Comparison of ENCODE assay signal across 8 cellular contexts in genomic region chr14:70642313-70643235, GRCh38. TPM values are rescaled to one million over a fixed set of nuclear protein-coding genes. Genes with fewer than 3 reads are reported as not detected.
DNase-seq lines count a peak whose midpoint lies in the region; ATAC-seq, FAIRE-seq and TF ChIP-seq lines count a peak whose summit lies in the region.

No MANE protein-coding gene starts in this region.

- H3K4me3 Mint-ChIP-seq in activated CD4-positive, alpha-beta T cell treated with anti-CD3 and anti-CD28 coated beads, Interleukin-2, amount 10 ng/mL, durations not matched to agents 24 days and 14 days = peak overlapping the region; percentile 86
- peak overlapping the region; percentile 92 to 99 (median 95) for H3K4me3 Mint-ChIP-seq in naive thymus-derived CD4-positive, alpha-beta T cell

- peak; percentile 82 for DNase-seq in activated CD4-positive, alpha-beta T cell treated with anti-CD3 and anti-CD28 coated beads, Interleukin-2, amount 10 ng/mL, durations not matched to agents 24 days and 14 days
- no peak for DNase-seq in activated CD4-positive, alpha-beta T cell treated with anti-CD3 and anti-CD28 coated beads for 4 hours
- peak; percentile 41 to 46 for DNase-seq in activated CD4-positive, alpha-beta T cell treated with anti-CD3 and anti-CD28 coated beads, Interleukin-2, amount 50 U/mL, for 48 hours
- DNase-seq in endothelial cell of umbilical vein (ENCODE audit: low read depth, low spot score) (peak; percentile 1), GF-D8 (lab: John Stamatoyannopoulos, UW) (no peak)
- DNase-seq in naive thymus-derived CD4-positive, alpha-beta T cell = peak; percentile 29 to 53 (median 44)

- peaks cover 2% of the 10 kb centered on the region for H3K9me3 Mint-ChIP-seq in activated CD4-positive, alpha-beta T cell treated with anti-CD3 and anti-CD28 coated beads, Interleukin-2, amount 10 ng/mL, durations not matched to agents 24 days and 14 days
- H3K9me3 Mint-ChIP-seq in naive thymus-derived CD4-positive, alpha-beta T cell = peaks cover 0 to 2% (median 0%) of the 10 kb centered on the region in 11 donors

- H3K9me1 ChIP-seq in endothelial cell of umbilical vein (replicated peaks; ENCODE audit: control insufficient read depth, extremely low read depth, insufficient read depth, low read length) = no peaks in the 10 kb centered on the region

- H3K36me3 ChIP-seq in HUES64 (ENCODE audit: insufficient read depth, low read length) (no peaks in the 10 kb centered on the region), endothelial cell of umbilical vein (ENCODE audit: control insufficient read depth in 2 of 2, extremely low read depth in 1 of 2, insufficient read depth in 2 of 2, low read length in 2 of 2) (no peaks in the 10 kb centered on the region)
- H3K36me3 ChIP-seq in naive thymus-derived CD4-positive, alpha-beta T cell (ENCODE audit: control insufficient read depth in 2 of 3, insufficient read depth in 3 of 3, low read length in 3 of 3) = peaks cover 0 to 11% (median 0%) of the 10 kb centered on the region in 3 experiments

- no peaks in the 10 kb centered on the region for H3K9me3 ChIP-seq in HUES64 (ENCODE audit: insufficient read depth, low read depth, low read length)
- no peaks in the 10 kb centered on the region for H3K9me3 ChIP-seq in endothelial cell of umbilical vein (replicated peaks; ENCODE audit: control insufficient read depth, insufficient read depth, low read length)
- H3K9me3 ChIP-seq in naive thymus-derived CD4-positive, alpha-beta T cell (ENCODE audit: control insufficient read depth in 2 of 3, low read length in 3 of 3) = no peaks in the 10 kb centered on the region

- H3K27ac ChIP-seq in HUES64 (ENCODE audit: low read depth, low read length) (no peak overlapping the region; the same call in 1 of the 2 replicates), endothelial cell of umbilical vein (ENCODE audit: insufficient read depth, low read depth, low read length) (no peak overlapping the region)
- peak overlapping the region; percentile 91 for H3K27ac ChIP-seq in naive thymus-derived CD4-positive, alpha-beta T cell (ENCODE audit: low read depth, low read length)

- H4K20me1 ChIP-seq in endothelial cell of umbilical vein (replicated peaks; ENCODE audit: control insufficient read depth, extremely low read depth, insufficient read depth, low read length) = no peaks in the 10 kb centered on the region

- H3K4me1 ChIP-seq in HUES64 (ENCODE audit: insufficient read depth, low read length) (peaks cover 56% of the 10 kb centered on the region), endothelial cell of umbilical vein (ENCODE audit: control insufficient read depth, extremely low read depth, insufficient read depth, low read length) (no peaks in the 10 kb centered on the region)
- H3K4me1 ChIP-seq in naive thymus-derived CD4-positive, alpha-beta T cell (ENCODE audit: control insufficient read depth in 2 of 2, insufficient read depth in 2 of 2, low read length in 2 of 2) = peaks cover 32 to 38% of the 10 kb centered on the region in 2 donors

- H3K4me3 ChIP-seq in HUES64 (ENCODE audit: low read length) (peak overlapping the region; percentile 91), endothelial cell of umbilical vein (replicated peaks in 1 of 3; ENCODE audit: insufficient read depth in 1 of 3, low read depth in 1 of 3, low read length in 3 of 3) (peak overlapping the region in 2 of 3 experiments; percentile 18 to 53)
- H3K4me3 ChIP-seq in naive thymus-derived CD4-positive, alpha-beta T cell (ENCODE audit: low read length) = peak overlapping the region; percentile 58

- peaks cover 29% of the 10 kb centered on the region; the same call in 1 of the 2 replicates for H3K27me3 ChIP-seq in HUES64 (ENCODE audit: insufficient read depth, low read length)
- H3K27me3 ChIP-seq in endothelial cell of umbilical vein (ENCODE audit: control insufficient read depth in 2 of 2, insufficient read depth in 2 of 2, low read length in 2 of 2) = peaks cover 34 to 44% of the 10 kb centered on the region in 2 experiments
- no peaks in the 10 kb centered on the region for H3K27me3 ChIP-seq in naive thymus-derived CD4-positive, alpha-beta T cell (ENCODE audit: control insufficient read depth in 2 of 2, insufficient read depth in 2 of 2, low read length in 2 of 2)

- H3K4me1 Mint-ChIP-seq in activated CD4-positive, alpha-beta T cell treated with anti-CD3 and anti-CD28 coated beads, Interleukin-2, amount 10 ng/mL, durations not matched to agents 24 days and 14 days = peaks cover 50% of the 10 kb centered on the region
- peaks cover 45 to 71% (median 59%) of the 10 kb centered on the region in 7 donors for H3K4me1 Mint-ChIP-seq in naive thymus-derived CD4-positive, alpha-beta T cell

- CTCF ChIA-PET in endothelial cell of umbilical vein (lab: Charles Lee) = interaction anchor here (1.1 to 1.4 kb wide), 2 partner anchors 19 to 21 kb away, joined by 3 to 5 read pairs; no protein-coding TSS in a partner anchor
- CTCF ChIA-PET in naive thymus-derived CD4-positive, alpha-beta T cell (lab: Charles Lee) = interaction anchor here (1.0 to 7.9 kb wide), 5 partner anchors 9 to 28 kb away, joined by 3 to 63 read pairs (median 6); no protein-coding TSS in a partner anchor

- peaks cover 2% of the 10 kb centered on the region for H3K27me3 Mint-ChIP-seq in activated CD4-positive, alpha-beta T cell treated with anti-CD3 and anti-CD28 coated beads, Interleukin-2, amount 10 ng/mL, durations not matched to agents 24 days and 14 days
- H3K27me3 Mint-ChIP-seq in naive thymus-derived CD4-positive, alpha-beta T cell = no peaks in the 10 kb centered on the region

- intact Hi-C loops in activated CD4-positive, alpha-beta T cell treated with anti-CD3 and anti-CD28 coated beads, Interleukin-2, amount 10 ng/mL, durations not matched to agents 24 days and 14 days (cut with micrococcal nuclease) = loop anchor here (2.0 to 5.0 kb wide), 3 partner anchors 42 to 165 kb away; partner anchors contain the start of genes MAP3K9 and MED6
- intact Hi-C loops in endothelial cell of umbilical vein (cut with micrococcal nuclease) = loop anchor here (5.0 kb wide), 1 partner anchor 70 kb away; no protein-coding TSS in a partner anchor
- intact Hi-C loops in naive thymus-derived CD4-positive, alpha-beta T cell (cut with micrococcal nuclease) = loop anchor here (1.0 to 10.0 kb wide), 5 partner anchors 18 to 682 kb away; partner anchors contain the start of genes MAP3K9 (in 1 of the 2) and SIPA1L1 (in 1 of the 2)

- peak overlapping the region; percentile 48 for H2AFZ ChIP-seq in endothelial cell of umbilical vein (ENCODE audit: low read depth, low read length)

- POLR2A ChIA-PET in endothelial cell of umbilical vein (lab: Charles Lee) = no interaction called here
- POLR2A ChIA-PET in naive thymus-derived CD4-positive, alpha-beta T cell (lab: Charles Lee) = interaction anchor here (1.1 to 9.2 kb wide), 4 partner anchors 15 to 268 kb away, joined by 4 to 313 read pairs (median 8); partner anchors contain the start of gene MAP3K9

- peak overlapping the region; percentile 91 for H3K27ac Mint-ChIP-seq in activated CD4-positive, alpha-beta T cell treated with anti-CD3 and anti-CD28 coated beads, Interleukin-2, amount 10 ng/mL, durations not matched to agents 24 days and 14 days
- peak overlapping the region; percentile 91 to 98 (median 94) for H3K27ac Mint-ChIP-seq in naive thymus-derived CD4-positive, alpha-beta T cell

- TF ChIP-seq CTCF in endothelial cell of umbilical vein (IDR thresholded peaks at IDR 0.05; ENCODE audit: extremely low read depth in 1 of 2, insufficient read depth in 1 of 2, low read depth in 1 of 2, low read length in 2 of 2) = no peak

- H3K79me2 ChIP-seq in endothelial cell of umbilical vein (ENCODE audit: control insufficient read depth, insufficient read depth, low read length) = no peaks in the 10 kb centered on the region

- peaks cover 3% of the 10 kb centered on the region for H3K36me3 Mint-ChIP-seq in activated CD4-positive, alpha-beta T cell treated with anti-CD3 and anti-CD28 coated beads, Interleukin-2, amount 10 ng/mL, durations not matched to agents 24 days and 14 days (ENCODE audit: low read depth)
- H3K36me3 Mint-ChIP-seq in naive thymus-derived CD4-positive, alpha-beta T cell = peaks cover 0 to 16% (median 4%) of the 10 kb centered on the region in 5 donors

- peak; percentile 36 for ATAC-seq in naive thymus-derived CD4-positive, alpha-beta T cell
- no peak for ATAC-seq in GM18870 (IDR thresholded peaks at IDR 0.05; ENCODE audit: unreplicated experiment)

- dilution Hi-C loops in endothelial cell of umbilical vein (cut with MboI; ENCODE audit: extremely low pct_ligation_motif_present, low sequenced_read_pairs) = no loop called here

- TF ChIP-seq POLR2A in endothelial cell of umbilical vein (IDR thresholded peaks at IDR 0.05; ENCODE audit: low read depth, low read length) = no peak

- BruUV-seq in endothelial cell of umbilical vein (replicated peaks; lab: Mats Ljungman, UMichigan) = no TSS peak

- WGBS in HUES64 = under 1% methylated on average over 49 of the region's 50 CpGs

- peak overlapping the region; percentile 2 for H3K4me2 ChIP-seq in endothelial cell of umbilical vein (ENCODE audit: insufficient read depth, low read length)

- peak overlapping the region; percentile 80 for H3K9ac ChIP-seq in HUES64 (ENCODE audit: low read depth, low read length)
- H3K9ac ChIP-seq in endothelial cell of umbilical vein (replicated peaks; ENCODE audit: extremely low read depth, insufficient read depth, low read length) = no peak overlapping the region

- no peak for FAIRE-seq in endothelial cell of umbilical vein (lab: Jason Lieb, UNC)

RNA-seq across cellular contexts. Expression of gene TTC9, which starts 0.9 kb away (rescaled TPM):
- total RNA-seq in activated CD4-positive, alpha-beta T cell treated with anti-CD3 and anti-CD28 coated beads, Interleukin-2, amount 10 ng/mL, durations not matched to agents 24 days and 14 days = 4.8 and 5.8 TPM in 2 replicates
- polyA plus RNA-seq in HUES64 (2013, experiment 1 of 2) = 12.9 TPM
- polyA plus RNA-seq in HUES64 (2013, experiment 2 of 2) = 13.8 TPM
- total RNA-seq in endothelial cell of umbilical vein = 0.09 TPM in 1 of 2 replicates, not detected in the other
- 0.06 TPM in 2 replicates for polyA plus RNA-seq in endothelial cell of umbilical vein
- 0.05 and 0.07 TPM in 2 replicates for polyA plus RNA-seq in endothelial cell of umbilical vein (2011; cell fraction: cytosol; rRNA removed)
- 0.03 TPM in 1 of 2 replicates, not detected in the other for polyA plus RNA-seq in endothelial cell of umbilical vein (2011; cell fraction: nucleus; rRNA removed)
- polyA plus RNA-seq in endothelial cell of umbilical vein (2012) = 0.04 TPM in 1 of 2 replicates, not detected in the other
- polyA minus RNA-seq in endothelial cell of umbilical vein = 0.06 and 0.10 TPM in 2 replicates
- 0.61 TPM for polyA minus RNA-seq in endothelial cell of umbilical vein (2011; cell fraction: cytosol; rRNA and poly(A)+ RNA removed)
- not detected in 2 replicates for polyA minus RNA-seq in endothelial cell of umbilical vein (2011; cell fraction: nucleus; rRNA and poly(A)+ RNA removed)
- total RNA-seq in naive thymus-derived CD4-positive, alpha-beta T cell = 10 to 100 TPM; 10.1 to 35.5 (median 14.0) TPM
- 10 to 100 TPM; 11.6 to 17.9 TPM for polyA plus RNA-seq in naive thymus-derived CD4-positive, alpha-beta T cell

RNA-seq across cellular contexts. Expression of gene MED6, which starts 42.1 kb away (rescaled TPM):
- total RNA-seq in activated CD4-positive, alpha-beta T cell treated with anti-CD3 and anti-CD28 coated beads, Interleukin-2, amount 10 ng/mL, durations not matched to agents 24 days and 14 days = 57.0 and 59.7 TPM in 2 replicates
- 33.1 TPM for polyA plus RNA-seq in HUES64 (2013, experiment 1 of 2)
- 35.7 TPM for polyA plus RNA-seq in HUES64 (2013, experiment 2 of 2)
- total RNA-seq in endothelial cell of umbilical vein = 38.8 and 41.5 TPM in 2 replicates
- polyA plus RNA-seq in endothelial cell of umbilical vein = 19.2 and 22.8 TPM in 2 replicates
- 31.6 and 37.1 TPM in 2 replicates for polyA plus RNA-seq in endothelial cell of umbilical vein (2011; cell fraction: cytosol; rRNA removed)
- polyA plus RNA-seq in endothelial cell of umbilical vein (2011; cell fraction: nucleus; rRNA removed) = 34.3 and 43.9 TPM in 2 replicates
- 32.5 and 48.0 TPM in 2 replicates for polyA plus RNA-seq in endothelial cell of umbilical vein (2012)
- polyA minus RNA-seq in endothelial cell of umbilical vein = 28.7 and 36.4 TPM in 2 replicates
- polyA minus RNA-seq in endothelial cell of umbilical vein (2011; cell fraction: cytosol; rRNA and poly(A)+ RNA removed) = 17.8 TPM
- polyA minus RNA-seq in endothelial cell of umbilical vein (2011; cell fraction: nucleus; rRNA and poly(A)+ RNA removed) = 69.2 and 100.0 TPM in 2 replicates
- 10 to 100 TPM; 53.4 to 97.0 (median 67.1) TPM for total RNA-seq in naive thymus-derived CD4-positive, alpha-beta T cell
- polyA plus RNA-seq in naive thymus-derived CD4-positive, alpha-beta T cell = 10 to 100 TPM; 40.3 to 40.6 TPM

Comparison
In these comparisons a context has a peak if more than half of its experiments do, and no peak if none do; other contexts are left out.
1. DNase-seq: peak in activated CD4-positive, alpha-beta T cell treated with anti-CD3 and anti-CD28 coated beads, Interleukin-2, amount 10 ng/mL, durations not matched to agents 24 days and 14 days (single experiment), activated CD4-positive, alpha-beta T cell treated with anti-CD3 and anti-CD28 coated beads, Interleukin-2, amount 50 U/mL, for 48 hours (2 of 2), endothelial cell of umbilical vein (single experiment) and naive thymus-derived CD4-positive, alpha-beta T cell (9 of 9); none in activated CD4-positive, alpha-beta T cell treated with anti-CD3 and anti-CD28 coated beads for 4 hours (0 of 2) and GF-D8 (single experiment).
2. H3K4me3 ChIP-seq: peak in every context shown above with its lines; median percentile 91 in HUES64; 58 in naive thymus-derived CD4-positive, alpha-beta T cell; 36 in endothelial cell of umbilical vein.